8 cellular contexts compared by ENCODE assay signal in the genomic region with DNA sequence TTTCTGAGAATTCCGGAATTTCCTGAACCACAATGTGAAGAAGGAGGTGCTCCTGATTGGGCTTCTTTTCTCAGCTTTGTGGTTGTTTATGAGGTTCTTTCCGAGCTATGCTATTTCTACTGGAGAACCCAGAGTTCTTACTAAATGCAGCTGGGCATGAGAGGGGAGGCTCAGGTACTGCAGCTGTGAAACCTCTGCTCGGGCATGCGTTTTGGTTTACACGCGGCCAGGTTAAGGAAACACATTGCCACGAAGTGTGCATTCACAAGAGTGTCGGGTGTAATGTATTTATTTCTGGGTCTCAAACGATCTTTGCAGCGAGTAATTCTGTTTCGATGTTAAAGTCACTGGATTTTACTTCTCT. TPM values are rescaled to one million over a fixed set of nuclear protein-coding genes. Genes with fewer than 3 reads are reported as not detected.
DNase-seq lines count a peak whose midpoint lies in the region; ATAC-seq, FAIRE-seq and TF ChIP-seq lines count a peak whose summit lies in the region.

No MANE protein-coding gene starts in this region.

- peak overlapping the region; percentile 59 for H2AFZ ChIP-seq in KMS-11 (ENCODE audit: low read depth)
- peak overlapping the region; percentile 22 for H2AFZ ChIP-seq in neural cell (ENCODE audit: low read depth, low read length)

- TF ChIP-seq CTCF in KMS-11 (conservative IDR thresholded peaks at IDR 0.05; ENCODE audit: low read depth, low read length) (no peak), epithelial cell of proximal tubule (conservative IDR thresholded peaks at IDR 0.05; ENCODE audit: low read depth, low read length) (no peak), neural cell (IDR thresholded peaks at IDR 0.05; ENCODE audit: poor library complexity, severe bottlenecking) (no peak)

- H4K20me1 ChIP-seq in KMS-11 (ENCODE audit: insufficient read depth) = 0 out of 2 replicates have a peak, but pooled peaks cover 7% of the 10 kb centered on the region
- H4K20me1 ChIP-seq in neural cell (ENCODE audit: insufficient read depth) = peaks cover 12% of the 10 kb centered on the region

- H3F3A ChIP-seq in neural cell (ENCODE audit: insufficient read depth, low read length, poor library complexity, severe bottlenecking) = no peaks in the 10 kb centered on the region

- H3K9me3 ChIP-seq in neural cell (ENCODE audit: low read length) = no peaks in the 10 kb centered on the region

- H3K4me2 ChIP-seq in KMS-11 (peak overlapping the region; percentile 52), neural cell (ENCODE audit: low read length) (peak overlapping the region; percentile 83)

- peak; percentile 24 for ATAC-seq in GM21825 (IDR thresholded peaks at IDR 0.05; ENCODE audit: unreplicated experiment)

- TF ChIP-seq EP300 in neural cell (conservative IDR thresholded peaks at IDR 0.05; ENCODE audit: poor library complexity, severe bottlenecking) = no peak

- no peaks in the 10 kb centered on the region for H3K27me3 ChIP-seq in KMS-11 (ENCODE audit: insufficient read depth, low read depth)
- H3K27me3 ChIP-seq in neural cell (ENCODE audit: insufficient read depth, low read depth, low read length) = peaks cover 7% of the 10 kb centered on the region

- H3K9ac ChIP-seq in KMS-11 (peak overlapping the region; percentile 96), neural cell (ENCODE audit: low read length) (peak overlapping the region; percentile 77)

- DNase-seq in GM12892 (ENCODE audit: insufficient read length) (no peak), epithelial cell of proximal tubule (ENCODE audit: low read depth) (no peak), ureter (ENCODE audit: low spot score) (peak; percentile 41), H4 (ENCODE audit: low spot score) (no peak)
- DNase-seq in activated CD4-positive, alpha-beta T cell treated with anti-CD3 and anti-CD28 coated beads, Interleukin-2, amount 50 U/mL, for 48 hours = peak; percentile 56 to 67

- peak; percentile 44 for FAIRE-seq in GM12892 (lab: Jason Lieb, UNC)

- H3K27ac ChIP-seq in KMS-11 (peak overlapping the region; percentile 92), neural cell (ENCODE audit: low read length) (no peak overlapping the region)

- no peaks in the 10 kb centered on the region for H3K9me2 ChIP-seq in neural cell (ENCODE audit: insufficient read depth, low read length)

- H3K79me2 ChIP-seq in KMS-11 (ENCODE audit: insufficient read depth, low read depth) (peaks cover 29% of the 10 kb centered on the region), neural cell (replicated peaks; ENCODE audit: insufficient read depth, low read length) (peaks cover 29% of the 10 kb centered on the region)

- TF ChIP-seq RAD21 in neural cell (conservative IDR thresholded peaks at IDR 0.05) = no peak

- H3K36me3 ChIP-seq in KMS-11 (ENCODE audit: insufficient read depth) (peaks cover 22% of the 10 kb centered on the region; the same call in 1 of the 2 replicates), neural cell (ENCODE audit: insufficient read depth, low read length) (no peaks in the 10 kb centered on the region)

- H3K4me1 ChIP-seq in KMS-11 (ENCODE audit: low read depth, poor library complexity, severe bottlenecking) = peaks cover 24% of the 10 kb centered on the region

- H3K4me3 ChIP-seq in KMS-11 (IDR thresholded peaks at IDR 0.05; ENCODE audit: insufficient read depth, low read depth, low read length) = no peak overlapping the region
- H3K4me3 ChIP-seq in epithelial cell of proximal tubule (ENCODE audit: low read depth, low read length) = peak overlapping the region; percentile 65
- peak overlapping the region; percentile 73 for H3K4me3 ChIP-seq in neural cell (ENCODE audit: low read length)

- no peak; the same call in 1 of the 2 replicates for TF ChIP-seq POLR2A in GM12892 (IDR thresholded peaks at IDR 0.05; ENCODE audit: low read depth, low read length)

TF ChIP-seq in neural cell, 6 proteins besides CTCF, POLR2A, EP300 and RAD21:
- TF ChIP-seq EZH2 (IDR thresholded peaks at IDR 0.05; ENCODE audit: borderline replicate concordance, insufficient read depth, low read length, poor library complexity, severe bottlenecking) = no peak
- TF ChIP-seq SMC3 (conservative IDR thresholded peaks at IDR 0.05; ENCODE audit: poor library complexity) = no peak
- no peak for TF ChIP-seq POLR2AphosphoS5 (IDR thresholded peaks at IDR 0.05)
- TF ChIP-seq, protein P1, sequence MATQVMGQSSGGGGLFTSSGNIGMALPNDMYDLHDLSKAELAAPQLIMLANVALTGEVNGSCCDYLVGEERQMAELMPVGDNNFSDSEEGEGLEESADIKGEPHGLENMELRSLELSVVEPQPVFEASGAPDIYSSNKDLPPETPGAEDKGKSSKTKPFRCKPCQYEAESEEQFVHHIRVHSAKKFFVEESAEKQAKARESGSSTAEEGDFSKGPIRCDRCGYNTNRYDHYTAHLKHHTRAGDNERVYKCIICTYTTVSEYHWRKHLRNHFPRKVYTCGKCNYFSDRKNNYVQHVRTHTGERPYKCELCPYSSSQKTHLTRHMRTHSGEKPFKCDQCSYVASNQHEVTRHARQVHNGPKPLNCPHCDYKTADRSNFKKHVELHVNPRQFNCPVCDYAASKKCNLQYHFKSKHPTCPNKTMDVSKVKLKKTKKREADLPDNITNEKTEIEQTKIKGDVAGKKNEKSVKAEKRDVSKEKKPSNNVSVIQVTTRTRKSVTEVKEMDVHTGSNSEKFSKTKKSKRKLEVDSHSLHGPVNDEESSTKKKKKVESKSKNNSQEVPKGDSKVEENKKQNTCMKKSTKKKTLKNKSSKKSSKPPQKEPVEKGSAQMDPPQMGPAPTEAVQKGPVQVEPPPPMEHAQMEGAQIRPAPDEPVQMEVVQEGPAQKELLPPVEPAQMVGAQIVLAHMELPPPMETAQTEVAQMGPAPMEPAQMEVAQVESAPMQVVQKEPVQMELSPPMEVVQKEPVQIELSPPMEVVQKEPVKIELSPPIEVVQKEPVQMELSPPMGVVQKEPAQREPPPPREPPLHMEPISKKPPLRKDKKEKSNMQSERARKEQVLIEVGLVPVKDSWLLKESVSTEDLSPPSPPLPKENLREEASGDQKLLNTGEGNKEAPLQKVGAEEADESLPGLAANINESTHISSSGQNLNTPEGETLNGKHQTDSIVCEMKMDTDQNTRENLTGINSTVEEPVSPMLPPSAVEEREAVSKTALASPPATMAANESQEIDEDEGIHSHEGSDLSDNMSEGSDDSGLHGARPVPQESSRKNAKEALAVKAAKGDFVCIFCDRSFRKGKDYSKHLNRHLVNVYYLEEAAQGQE (IDR thresholded peaks at IDR 0.05; ENCODE audit: borderline replicate concordance) = no peak
- no peak for TF ChIP-seq TAF1 (IDR thresholded peaks at IDR 0.05; ENCODE audit: low read depth)
- TF ChIP-seq MXI1 (conservative IDR thresholded peaks at IDR 0.05; ENCODE audit: poor library complexity, severe bottlenecking) = no peak

RNA-seq across cellular contexts. Expression of a gene that starts 0.7 kb away (rescaled TPM):
- polyA plus RNA-seq in GM12892 (2012; ENCODE audit: missing spikeins) = 8.7 TPM
- total RNA-seq in epithelial cell of proximal tubule = 3.7 and 5.1 TPM in 2 replicates
- polyA plus RNA-seq in neural cell = 0.79 and 1.3 TPM in 2 replicates
- 10.2 and 11.1 TPM in 2 replicates for polyA minus RNA-seq in neural cell
- 4.2 TPM for total RNA-seq in ureter
- 1.5 TPM in 2 replicates for total RNA-seq in H4 (2014; rRNA removed; shearing (Covaris generic))

RNA-seq across cellular contexts. Expression of a gene that starts 51.6 kb away (rescaled TPM):
- polyA plus RNA-seq in GM12892 (2012; ENCODE audit: missing spikeins) = 2.7 TPM
- total RNA-seq in epithelial cell of proximal tubule = 0.07 TPM in 1 of 2 replicates, not detected in the other
- polyA plus RNA-seq in neural cell = 4.6 and 5.0 TPM in 2 replicates
- polyA minus RNA-seq in neural cell = 42.0 and 42.6 TPM in 2 replicates
- total RNA-seq in ureter = 0.39 TPM
- 1.0 and 1.5 TPM in 2 replicates for total RNA-seq in H4 (2014; rRNA removed; shearing (Covaris generic))

Comparison
In these comparisons a context has a peak if more than half of its experiments do, and no peak if none do; other contexts are left out.
1. DNase-seq: peak in activated CD4-positive, alpha-beta T cell treated with anti-CD3 and anti-CD28 coated beads, Interleukin-2, amount 50 U/mL, for 48 hours (2 of 2) and ureter (single experiment); none in GM12892 (single experiment), epithelial cell of proximal tubule (single experiment) and H4 (single experiment).